Comparison of ENCODE assay signal across 1 cellular context in the genomic region with DNA sequence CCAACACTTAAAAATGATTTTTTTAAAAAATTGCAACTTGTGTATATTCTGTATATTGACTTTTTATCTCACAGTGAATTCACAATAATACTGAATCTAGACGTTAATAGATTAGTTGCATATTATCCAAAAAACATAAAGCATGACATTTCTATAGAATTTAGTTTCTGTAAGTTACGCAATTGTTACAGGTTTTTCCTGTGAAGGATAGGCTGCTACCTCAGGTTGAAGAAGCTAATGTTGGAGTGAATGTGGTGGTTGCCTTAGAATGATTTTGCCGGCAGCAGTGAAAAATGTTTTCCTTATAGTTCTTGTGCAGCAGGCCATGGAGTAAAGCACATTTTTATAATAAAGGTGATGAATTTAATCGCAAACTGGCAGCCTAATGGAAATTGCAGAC.
A peak's percentile ranks its signal among the peaks of the same experiment; 100 is the strongest.
TF ChIP-seq lines count a peak whose summit lies in the region.

No MANE protein-coding gene starts in this region.

TF ChIP-seq in HepG2, 621 proteins besides CTCF, POLR2A, EP300 and RAD21:
- TF ChIP-seq ZNF572 (CRISPR knock-in tag; IDR thresholded peaks at IDR 0.05), result no peak
- peak; percentile 85 for TF ChIP-seq CEBPB (IDR thresholded peaks at IDR 0.05; ENCODE audit: borderline replicate concordance, low read depth, low read length)
- TF ChIP-seq CEBPG (CRISPR knock-in tag; IDR thresholded peaks at IDR 0.05), result peak; percentile 56; the same call in 1 of the 2 replicates
